Comparison of ENCODE assay signal across 8 cellular contexts in the genomic region with DNA sequence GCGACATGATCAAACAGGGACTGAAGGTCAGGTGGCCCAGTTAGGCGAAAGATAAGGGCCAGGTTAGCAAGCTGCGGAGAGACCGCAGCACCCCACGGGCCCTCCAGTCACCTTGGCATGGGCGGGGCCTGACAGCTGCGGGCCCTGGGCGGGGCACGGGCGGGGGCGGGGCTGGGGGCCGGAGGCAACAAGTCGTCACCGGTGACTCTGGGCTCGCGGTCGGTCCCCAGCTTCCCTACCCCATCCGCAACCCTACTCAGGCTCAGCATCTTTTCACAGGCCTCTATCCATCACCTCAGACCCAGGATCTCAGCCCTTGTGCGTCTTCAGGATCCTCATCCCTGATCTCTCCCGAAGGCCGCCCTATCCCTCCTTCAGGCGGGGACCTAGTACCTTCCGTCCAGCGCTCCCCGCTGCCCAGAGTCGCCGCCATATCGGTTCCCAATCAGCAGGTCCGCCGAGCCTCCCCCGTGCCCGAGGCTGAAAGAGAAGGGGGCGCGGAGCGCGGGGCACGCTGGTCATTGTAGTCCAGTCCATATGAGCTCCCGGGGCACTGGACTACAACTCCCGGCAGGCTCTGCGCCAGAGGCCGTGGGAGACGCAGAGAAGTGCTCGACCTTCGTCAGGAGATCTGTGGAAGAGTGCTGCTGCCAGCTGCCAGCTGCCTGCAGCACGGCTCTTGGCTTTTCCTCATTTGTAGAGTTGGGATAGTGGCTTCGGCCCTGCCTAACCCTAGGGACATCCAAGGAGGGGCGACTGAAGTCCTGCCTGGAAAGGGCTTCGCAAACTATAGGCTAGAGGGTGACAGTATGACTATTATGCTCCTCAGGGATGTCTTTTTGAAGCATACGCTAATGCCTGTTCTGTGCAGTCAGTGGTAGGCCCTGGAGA. TPM values are rescaled to one million over a fixed set of nuclear protein-coding genes. Genes with fewer than 3 reads are reported as not detected.
DNase-seq lines count a peak whose midpoint lies in the region; ATAC-seq and TF ChIP-seq lines count a peak whose summit lies in the region.

DNAJC18 (minus strand) TSS at position 513 of the 891 bp plus-strand sequence; CDS start at position 433, 80 bp downstream.

- no peaks in the 10 kb centered on the region for H3K36me3 ChIP-seq in PC-3 (ENCODE audit: low read depth, low read length)
- no peaks in the 10 kb centered on the region for H3K36me3 ChIP-seq in mucosa of descending colon (ENCODE audit: low read depth)

- H3K4me3 ChIP-seq in PC-3 (ENCODE audit: low read length) (peak within 1 kb of the TSS; percentile 88), epithelial cell of proximal tubule (ENCODE audit: low read depth, low read length) (peak within 1 kb of the TSS; percentile 98), mucosa of descending colon (peak within 1 kb of the TSS; percentile 59)

- H3K4me2 ChIP-seq in PC-3 (ENCODE audit: low read length), result peak within 1 kb of the TSS; percentile 97

- H3K27me3 ChIP-seq in PC-3 (ENCODE audit: low read length), result no peaks in the 10 kb centered on the region

- peak within 1 kb of the TSS; percentile 99 for H2AFZ ChIP-seq in PC-3 (ENCODE audit: low read length)

- peaks cover 16% of the 10 kb centered on the region for H3K4me1 ChIP-seq in PC-3 (ENCODE audit: insufficient read depth, low read length)
- H3K4me1 ChIP-seq in mucosa of descending colon (ENCODE audit: low read depth), result peaks cover 3% of the 10 kb centered on the region

- no peak for TF ChIP-seq EP300 in Ishikawa (IDR thresholded peaks at IDR 0.05; ENCODE audit: borderline replicate concordance)

- TF ChIP-seq RAD21 in Ishikawa (IDR thresholded peaks at IDR 0.05; ENCODE audit: low read depth), result no peak

- CTCF ChIA-PET in PC-3 (lab: Charles Lee), result interaction anchor here (0.5 to 0.6 kb wide), 2 partner anchors 17 to 24 kb away, joined by 3 to 9 read pairs; no protein-coding TSS in a partner anchor

- H4K20me1 ChIP-seq in PC-3 (ENCODE audit: low read length), result no peaks in the 10 kb centered on the region

- BruUV-seq in PC-3 (replicated peaks; lab: Mats Ljungman, UMichigan), result TSS peak; percentile 76

- intact Hi-C loops in PC-3 (cut with micrococcal nuclease), result loop anchor here (5.0 kb wide), 1 partner anchor 73 kb away; no protein-coding TSS in a partner anchor
- intact Hi-C loops in mucosa of descending colon (cut with DNase I, micrococcal nuclease), result no loop called here

- DNase-seq in DMS114 treated with DMSO at 0.1 percent for 48 hours (lab: John Stamatoyannopoulos, UW; ENCODE audit: unreplicated experiment) (peak; percentile 83), PC-3 (peak; percentile 76), activated T-cell treated with anti-CD3 and anti-CD28 coated beads for 48 hours (ENCODE audit: low read depth) (peak; percentile 90), epithelial cell of proximal tubule (ENCODE audit: low read depth) (peak; percentile 18), mucosa of descending colon (peak; percentile 94 to 97 (median 95))
- peak; percentile 68 to 76 for DNase-seq in stimulated activated CD8-positive, alpha-beta memory T cell treated with anti-CD3 and anti-CD28 coated beads, Interleukin-4, amount 100 ng/mL, for 4 hours (ENCODE audit: low read depth in 2 of 2, low spot score in 1 of 2)

- H3K9me2 ChIP-seq in PC-3 (replicated peaks; ENCODE audit: low read length), result no peaks in the 10 kb centered on the region

- H3K9me3 ChIP-seq in PC-3 (ENCODE audit: low read length), result no peaks in the 10 kb centered on the region
- H3K9me3 ChIP-seq in mucosa of descending colon, result no peaks in the 10 kb centered on the region

- peak within 1 kb of the TSS; percentile 79 for H3K9ac ChIP-seq in PC-3 (ENCODE audit: low read length)

- TF ChIP-seq CTCF in PC-3 (conservative IDR thresholded peaks at IDR 0.05; ENCODE audit: low read depth, low read length) (no peak), epithelial cell of proximal tubule (conservative IDR thresholded peaks at IDR 0.05; ENCODE audit: low read depth, low read length) (no peak), mucosa of descending colon (IDR thresholded peaks at IDR 0.05) (no peak)

- ATAC-seq in GM21576 (IDR thresholded peaks at IDR 0.05; ENCODE audit: unreplicated experiment) (peak; percentile 89), PC-3 (peak; percentile 94), mucosa of descending colon (peak; percentile 97)

- H3F3A ChIP-seq in PC-3 (ENCODE audit: low read length, unreplicated experiment), result no peaks in the 10 kb centered on the region

- POLR2A ChIA-PET in PC-3 (lab: Charles Lee; ENCODE audit: unreplicated experiment), result interaction anchor here (0.5 to 0.7 kb wide), 3 partner anchors 16 to 824 kb away, joined by 3 to 6 read pairs (median 3); no protein-coding TSS in a partner anchor

- H3K79me2 ChIP-seq in PC-3 (ENCODE audit: low read length), result no peaks in the 10 kb centered on the region

- H3K27ac ChIP-seq in PC-3 (ENCODE audit: low read length), result peak within 1 kb of the TSS; percentile 50

TF ChIP-seq in Ishikawa, 13 proteins besides CTCF, POLR2A, EP300 and RAD21:
- TF ChIP-seq, protein P1, sequence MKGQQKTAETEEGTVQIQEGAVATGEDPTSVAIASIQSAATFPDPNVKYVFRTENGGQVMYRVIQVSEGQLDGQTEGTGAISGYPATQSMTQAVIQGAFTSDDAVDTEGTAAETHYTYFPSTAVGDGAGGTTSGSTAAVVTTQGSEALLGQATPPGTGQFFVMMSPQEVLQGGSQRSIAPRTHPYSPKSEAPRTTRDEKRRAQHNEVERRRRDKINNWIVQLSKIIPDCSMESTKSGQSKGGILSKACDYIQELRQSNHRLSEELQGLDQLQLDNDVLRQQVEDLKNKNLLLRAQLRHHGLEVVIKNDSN (IDR thresholded peaks at IDR 0.05), result peak; percentile 35; the same call in 1 of the 2 replicates
- TF ChIP-seq, protein P2, sequence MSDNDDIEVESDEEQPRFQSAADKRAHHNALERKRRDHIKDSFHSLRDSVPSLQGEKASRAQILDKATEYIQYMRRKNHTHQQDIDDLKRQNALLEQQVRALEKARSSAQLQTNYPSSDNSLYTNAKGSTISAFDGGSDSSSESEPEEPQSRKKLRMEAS (IDR thresholded peaks at IDR 0.05), result peak; percentile 58; the same call in 1 of the 2 replicates
- peak; percentile 50 for TF ChIP-seq TAF1 (IDR thresholded peaks at IDR 0.05; ENCODE audit: low read depth)
- TF ChIP-seq TEAD4 (IDR thresholded peaks at IDR 0.05), result no peak
- TF ChIP-seq CREB1 (IDR thresholded peaks at IDR 0.05; ENCODE audit: low read depth), result peak; percentile 36; the same call in 1 of the 2 replicates
- peak; percentile 76 for TF ChIP-seq YY1 (IDR thresholded peaks at IDR 0.05; ENCODE audit: low read depth)
- TF ChIP-seq ZBTB7A (IDR thresholded peaks at IDR 0.05; ENCODE audit: low read depth), result peak; percentile 60
- TF ChIP-seq, protein P3, sequence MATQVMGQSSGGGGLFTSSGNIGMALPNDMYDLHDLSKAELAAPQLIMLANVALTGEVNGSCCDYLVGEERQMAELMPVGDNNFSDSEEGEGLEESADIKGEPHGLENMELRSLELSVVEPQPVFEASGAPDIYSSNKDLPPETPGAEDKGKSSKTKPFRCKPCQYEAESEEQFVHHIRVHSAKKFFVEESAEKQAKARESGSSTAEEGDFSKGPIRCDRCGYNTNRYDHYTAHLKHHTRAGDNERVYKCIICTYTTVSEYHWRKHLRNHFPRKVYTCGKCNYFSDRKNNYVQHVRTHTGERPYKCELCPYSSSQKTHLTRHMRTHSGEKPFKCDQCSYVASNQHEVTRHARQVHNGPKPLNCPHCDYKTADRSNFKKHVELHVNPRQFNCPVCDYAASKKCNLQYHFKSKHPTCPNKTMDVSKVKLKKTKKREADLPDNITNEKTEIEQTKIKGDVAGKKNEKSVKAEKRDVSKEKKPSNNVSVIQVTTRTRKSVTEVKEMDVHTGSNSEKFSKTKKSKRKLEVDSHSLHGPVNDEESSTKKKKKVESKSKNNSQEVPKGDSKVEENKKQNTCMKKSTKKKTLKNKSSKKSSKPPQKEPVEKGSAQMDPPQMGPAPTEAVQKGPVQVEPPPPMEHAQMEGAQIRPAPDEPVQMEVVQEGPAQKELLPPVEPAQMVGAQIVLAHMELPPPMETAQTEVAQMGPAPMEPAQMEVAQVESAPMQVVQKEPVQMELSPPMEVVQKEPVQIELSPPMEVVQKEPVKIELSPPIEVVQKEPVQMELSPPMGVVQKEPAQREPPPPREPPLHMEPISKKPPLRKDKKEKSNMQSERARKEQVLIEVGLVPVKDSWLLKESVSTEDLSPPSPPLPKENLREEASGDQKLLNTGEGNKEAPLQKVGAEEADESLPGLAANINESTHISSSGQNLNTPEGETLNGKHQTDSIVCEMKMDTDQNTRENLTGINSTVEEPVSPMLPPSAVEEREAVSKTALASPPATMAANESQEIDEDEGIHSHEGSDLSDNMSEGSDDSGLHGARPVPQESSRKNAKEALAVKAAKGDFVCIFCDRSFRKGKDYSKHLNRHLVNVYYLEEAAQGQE (IDR thresholded peaks at IDR 0.05; ENCODE audit: low read depth), result no peak
- 0 out of 2 replicates have a peak, but pooled peaks have one; percentile 23 for TF ChIP-seq TCF12 (IDR thresholded peaks at IDR 0.05; ENCODE audit: low read depth)
- TF ChIP-seq FOXM1 (IDR thresholded peaks at IDR 0.05; ENCODE audit: borderline replicate concordance, low read depth), result no peak
TF ChIP-seq in Ishikawa: peak in this region for 7.

RNA-seq across cellular contexts. Expression of gene DNAJC18, which starts in this region (rescaled TPM):
- 3.2 and 4.4 TPM in 2 replicates for total RNA-seq in PC-3 (2014; rRNA removed)
- total RNA-seq in epithelial cell of proximal tubule, result 4.5 and 5.9 TPM in 2 replicates
- 10 to 100 TPM in 1 of 3 donors, 1 to 10 TPM in 2; 4.2 to 10.3 (median 5.1) TPM for total RNA-seq in mucosa of descending colon

Comparison
In these comparisons a context has a peak if more than half of its experiments do, and no peak if none do; other contexts are left out.
1. Peak in every context shown above with its lines: DNase-seq, ATAC-seq, H3K4me3 ChIP-seq and H3K27ac ChIP-seq.
2. DNase-seq: peak in every context shown above with its lines; median percentile 95 in mucosa of descending colon; 90 in activated T-cell treated with anti-CD3 and anti-CD28 coated beads for 48 hours; 83 in DMS114 treated with DMSO at 0.1 percent for 48 hours; 76 in PC-3; 72 in stimulated activated CD8-positive, alpha-beta memory T cell treated with anti-CD3 and anti-CD28 coated beads, Interleukin-4, amount 100 ng/mL, for 4 hours; 18 in epithelial cell of proximal tubule.